ENCODE assay signal across 8 cellular contexts in the genomic region with DNA sequence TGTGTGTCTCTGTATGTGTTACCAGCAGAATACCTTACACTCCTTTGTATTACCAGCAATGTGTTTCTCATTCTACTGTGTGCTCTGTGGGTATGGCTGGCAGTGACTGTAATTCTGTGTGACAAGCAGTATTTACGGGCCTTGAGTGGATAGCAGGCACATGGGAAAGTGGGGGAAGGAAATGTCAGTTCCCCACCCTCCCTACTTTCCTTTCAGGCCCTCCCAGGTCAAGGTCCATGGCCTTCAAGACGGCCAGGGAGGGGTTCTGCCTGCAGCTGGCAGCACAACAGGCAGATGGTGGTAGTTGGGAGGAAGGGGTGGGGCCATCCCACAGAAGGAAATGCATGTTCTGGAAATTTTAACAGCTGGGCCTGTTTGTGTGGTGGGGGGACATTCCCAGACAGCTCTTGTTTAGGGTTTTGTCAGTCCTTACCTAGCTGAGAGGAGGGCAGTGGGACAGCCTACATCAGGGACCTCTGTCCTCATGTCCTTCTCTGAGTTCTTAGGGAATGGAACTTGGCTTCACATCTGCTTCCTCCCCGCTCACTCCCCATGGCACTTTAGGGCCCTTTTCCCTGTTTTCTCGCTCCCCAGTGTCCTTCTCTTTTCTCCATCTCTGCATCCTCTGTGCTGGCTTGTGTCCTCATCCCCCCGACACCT. TPM values are rescaled to one million over a fixed set of nuclear protein-coding genes. Genes with fewer than 3 reads are reported as not detected.
A peak's percentile ranks its signal among the peaks of the same experiment; 100 is the strongest.
DNase-seq lines count a peak whose midpoint lies in the region; ATAC-seq and TF ChIP-seq lines count a peak whose summit lies in the region.

No MANE protein-coding gene starts in this region.

- H3K14ac ChIP-seq in H9 (ENCODE audit: insufficient read depth, low read length): no peak overlapping the region

- H3K4me2 ChIP-seq in H9 (ENCODE audit: insufficient read depth, insufficient read length, low read length): no peak overlapping the region

- H3K23ac ChIP-seq in H9 (ENCODE audit: insufficient read length, low read depth, low read length): no peak overlapping the region

- H3K9me3 ChIP-seq in stomach smooth muscle (ENCODE audit: control insufficient read depth in 2 of 2, low read length in 2 of 2) (no peaks in the 10 kb centered on the region), H9 (ENCODE audit: control insufficient read depth, low read depth, low read length) (no peaks in the 10 kb centered on the region)

- H3K4ac ChIP-seq in H9 (ENCODE audit: low read depth, low read length): no peak overlapping the region

- no peak overlapping the region for H4K91ac ChIP-seq in H9 (ENCODE audit: insufficient read length, low read depth, low read length)

- no peak overlapping the region for H3K4me3 ChIP-seq in stomach smooth muscle (ENCODE audit: low read length in 2 of 2)

- H3K23me2 ChIP-seq in H9 (ENCODE audit: insufficient read length, low read depth, low read length, poor library complexity, severe bottlenecking): no peaks in the 10 kb centered on the region

- peaks cover 2 to 5% of the 10 kb centered on the region in 2 donors for H3K36me3 ChIP-seq in stomach smooth muscle (ENCODE audit: control insufficient read depth in 2 of 2, insufficient read depth in 2 of 2, low read length in 2 of 2)

- H3K9ac ChIP-seq in stomach smooth muscle (ENCODE audit: low read length in 2 of 2) (peak overlapping the region in 1 of 2 donors; percentile 55), H9 (ENCODE audit: extremely low read depth, insufficient read length, low read length) (no peak overlapping the region)

- no peak overlapping the region for H2AFZ ChIP-seq in H9 (ENCODE audit: low read length)

- H2AK5ac ChIP-seq in H9 (ENCODE audit: insufficient read length, low read length): no peak overlapping the region

- H4K20me1 ChIP-seq in H9 (ENCODE audit: control insufficient read depth, insufficient read depth, insufficient read length): no peaks in the 10 kb centered on the region

- ATAC-seq in HG02610 (IDR thresholded peaks at IDR 0.05; ENCODE audit: unreplicated experiment) (no peak), GM18873 (IDR thresholded peaks at IDR 0.05; ENCODE audit: low FRiP score, unreplicated experiment) (no peak)

- no peak overlapping the region for H2BK5ac ChIP-seq in H9 (ENCODE audit: insufficient read length, low read length)

- H3K36me3 Mint-ChIP-seq in activated T-helper 1 cell treated with anti-CD3 and anti-CD28 coated beads, Interleukin-12 subunit alpha, Interleukin-12 subunit beta, Interleukin-2, Interleukin-4 antibody, amounts not matched to agents 30 ng/mL and 10 ng/mL and 1 ng/mL, durations not matched to agents 14 hours and 24 hours and 36 hours (ENCODE audit: low read depth): peaks cover 39% of the 10 kb centered on the region
- no peaks in the 10 kb centered on the region for H3K36me3 Mint-ChIP-seq in H9 (ENCODE audit: insufficient read depth in 1 of 3, low read depth in 3 of 3)

- H3K18ac ChIP-seq in H9 (ENCODE audit: insufficient read length, low read depth, low read length): no peak overlapping the region

- no peaks in the 10 kb centered on the region for H3K79me1 ChIP-seq in H9 (ENCODE audit: insufficient read depth, low read depth, low read length, poor library complexity, severe bottlenecking)

- H3K4me1 ChIP-seq in stomach smooth muscle (ENCODE audit: control insufficient read depth, insufficient read depth, low read length): peaks cover 29% of the 10 kb centered on the region
- peaks cover 2% of the 10 kb centered on the region; the same call in 1 of the 2 replicates for H3K4me1 ChIP-seq in H9 (ENCODE audit: insufficient read depth, low read length)

- no peaks in the 10 kb centered on the region for H3K27me3 Mint-ChIP-seq in activated T-helper 1 cell treated with anti-CD3 and anti-CD28 coated beads, Interleukin-12 subunit alpha, Interleukin-12 subunit beta, Interleukin-2, Interleukin-4 antibody, amounts not matched to agents 30 ng/mL and 10 ng/mL and 1 ng/mL, durations not matched to agents 14 hours and 24 hours and 36 hours (ENCODE audit: insufficient read depth)
- H3K27me3 Mint-ChIP-seq in H9 (ENCODE audit: low read depth): no peaks in the 10 kb centered on the region

- H2BK120ac ChIP-seq in H9 (ENCODE audit: low read depth, low read length, poor library complexity, severe bottlenecking): no peak overlapping the region

- no peak overlapping the region for H4K5ac ChIP-seq in H9 (ENCODE audit: insufficient read length, low read depth, low read length)

- TF ChIP-seq CTCF in H9 (conservative IDR thresholded peaks at IDR 0.05): no peak

- H3K4me1 Mint-ChIP-seq in activated T-helper 1 cell treated with anti-CD3 and anti-CD28 coated beads, Interleukin-12 subunit alpha, Interleukin-12 subunit beta, Interleukin-2, Interleukin-4 antibody, amounts not matched to agents 30 ng/mL and 10 ng/mL and 1 ng/mL, durations not matched to agents 14 hours and 24 hours and 36 hours (ENCODE audit: low read depth): peaks cover 92% of the 10 kb centered on the region
- H3K4me1 Mint-ChIP-seq in H9: peaks cover 36 to 38% of the 10 kb centered on the region in 2 experiments

- peak overlapping the region; percentile 53 for H3K4me3 Mint-ChIP-seq in activated T-helper 1 cell treated with anti-CD3 and anti-CD28 coated beads, Interleukin-12 subunit alpha, Interleukin-12 subunit beta, Interleukin-2, Interleukin-4 antibody, amounts not matched to agents 30 ng/mL and 10 ng/mL and 1 ng/mL, durations not matched to agents 14 hours and 24 hours and 36 hours
- no peak overlapping the region for H3K4me3 Mint-ChIP-seq in H9

- no peak overlapping the region for H4K8ac ChIP-seq in H9 (replicated peaks; ENCODE audit: insufficient read length, low read depth, low read length)

- peak overlapping the region; percentile 56 for H3K27ac Mint-ChIP-seq in activated T-helper 1 cell treated with anti-CD3 and anti-CD28 coated beads, Interleukin-12 subunit alpha, Interleukin-12 subunit beta, Interleukin-2, Interleukin-4 antibody, amounts not matched to agents 30 ng/mL and 10 ng/mL and 1 ng/mL, durations not matched to agents 14 hours and 24 hours and 36 hours
- no peak overlapping the region; a peak in 1 of 7 replicates for H3K27ac Mint-ChIP-seq in H9

- intact Hi-C loops in activated T-helper 1 cell treated with anti-CD3 and anti-CD28 coated beads, Interleukin-12 subunit alpha, Interleukin-12 subunit beta, Interleukin-2, Interleukin-4 antibody, amounts not matched to agents 30 ng/mL and 10 ng/mL and 1 ng/mL, durations not matched to agents 14 hours and 24 hours and 36 hours (cut with micrococcal nuclease): loop anchor here (5.0 to 10.0 kb wide), 3 partner anchors 43 to 303 kb away; a partner anchor contains a TSS

- H3K27ac ChIP-seq in stomach smooth muscle (ENCODE audit: low read length) (peak overlapping the region; percentile 31), H9 (ENCODE audit: insufficient read length, low read depth, low read length) (no peak overlapping the region)

- no peak overlapping the region for H2BK12ac ChIP-seq in H9 (ENCODE audit: insufficient read length, low read depth, low read length)

- no peaks in the 10 kb centered on the region for H3K9me3 Mint-ChIP-seq in activated T-helper 1 cell treated with anti-CD3 and anti-CD28 coated beads, Interleukin-12 subunit alpha, Interleukin-12 subunit beta, Interleukin-2, Interleukin-4 antibody, amounts not matched to agents 30 ng/mL and 10 ng/mL and 1 ng/mL, durations not matched to agents 14 hours and 24 hours and 36 hours
- H3K9me3 Mint-ChIP-seq in H9: no peaks in the 10 kb centered on the region

- WGBS in H9 (ENCODE audit: extremely low coverage, insufficient read length, low lambda C conversion rate): no CpG with 5 or more reads among the region's 5 CpGs

- peak; percentile 19 for DNase-seq in NOMO-1 treated with DMSO at 0.1 percent for 48 hours (lab: John Stamatoyannopoulos, UW; ENCODE audit: unreplicated experiment)
- DNase-seq in NOMO-1 (lab: John Stamatoyannopoulos, UW; ENCODE audit: unreplicated experiment in 2 of 2): no peak
- no peak for DNase-seq in activated T-helper 1 cell treated with anti-CD3 and anti-CD28 coated beads, Interleukin-12 subunit alpha, Interleukin-12 subunit beta, Interleukin-2, Interleukin-4 antibody, amounts not matched to agents 30 ng/mL and 10 ng/mL and 1 ng/mL, durations not matched to agents 14 hours and 24 hours and 36 hours (ENCODE audit: low spot score)
- peak; percentile 67 for DNase-seq in islet precursor cell
- no peak for DNase-seq in H9

- H3K56ac ChIP-seq in H9 (ENCODE audit: insufficient read length, low read depth, low read length): no peak overlapping the region

- H2BK20ac ChIP-seq in H9 (ENCODE audit: low read depth, low read length, poor library complexity, severe bottlenecking): no peak overlapping the region

- H3T11ph ChIP-seq in H9 (ENCODE audit: low read length): no peak overlapping the region

- H2BK15ac ChIP-seq in H9 (ENCODE audit: low read depth, low read length): no peak overlapping the region

- H3K79me2 ChIP-seq in H9 (ENCODE audit: insufficient read depth, low read length): no peaks in the 10 kb centered on the region

- H3K27me3 ChIP-seq in stomach smooth muscle (ENCODE audit: control insufficient read depth in 1 of 2, insufficient read depth in 2 of 2, low read length in 2 of 2) (no peaks in the 10 kb centered on the region), H9 (ENCODE audit: insufficient read depth, low read length) (no peaks in the 10 kb centered on the region)

RNA-seq across cellular contexts. Expression of a gene that starts 14.6 kb away (rescaled TPM):
- 287 and 304 TPM in 2 replicates for total RNA-seq in activated T-helper 1 cell treated with anti-CD3 and anti-CD28 coated beads, Interleukin-12 subunit alpha, Interleukin-12 subunit beta, Interleukin-2, Interleukin-4 antibody, amounts not matched to agents 30 ng/mL and 10 ng/mL and 1 ng/mL, durations not matched to agents 14 hours and 24 hours and 36 hours
- 40.8 and 43.7 TPM in 2 replicates for total RNA-seq in H9 (2021)

Comparison
In these comparisons a context has a peak if more than half of its experiments do, and no peak if none do; other contexts are left out.
1. DNase-seq: peak in NOMO-1 treated with DMSO at 0.1 percent for 48 hours (single experiment) and islet precursor cell (single experiment); none in NOMO-1 (0 of 2), activated T-helper 1 cell treated with anti-CD3 and anti-CD28 coated beads, Interleukin-12 subunit alpha, Interleukin-12 subunit beta, Interleukin-2, Interleukin-4 antibody, amounts not matched to agents 30 ng/mL and 10 ng/mL and 1 ng/mL, durations not matched to agents 14 hours and 24 hours and 36 hours (single experiment) and H9 (single experiment).